8 cellular contexts compared by ENCODE assay signal in genomic region chr7:66204822-66205735, GRCh38. TPM values are rescaled to one million over a fixed set of nuclear protein-coding genes. Genes with fewer than 3 reads are reported as not detected.
DNase-seq lines count a peak whose midpoint lies in the region; ATAC-seq, FAIRE-seq and TF ChIP-seq lines count a peak whose summit lies in the region.

TPST1 (plus strand) TSS chr7:66205334; CDS start chr7:66240426, 35,092 bp downstream.

- TF ChIP-seq POLR2A in GM12891 (IDR thresholded peaks at IDR 0.05; ENCODE audit: low read depth, low read length) (peak; percentile 81), upper lobe of left lung (IDR thresholded peaks at IDR 0.05) (peak; percentile 26 to 96 (median 76))

- H3K9me3 ChIP-seq in upper lobe of left lung = no peaks in the 10 kb centered on the region

- no peaks in the 10 kb centered on the region for H3K36me3 ChIP-seq in upper lobe of left lung

- peak within 1 kb of the TSS; percentile 89 to 93 (median 89) for H3K4me3 Mint-ChIP-seq in T-cell

- H3K4me1 Mint-ChIP-seq in T-cell = peaks cover 38 to 40% (median 39%) of the 10 kb centered on the region in 3 donors

- TF ChIP-seq EP300 in upper lobe of left lung (IDR thresholded peaks at IDR 0.05) = no peak

- intact Hi-C loops in left cardiac atrium (cut with DNase I) (no loop called here), posterior vena cava (cut with DNase I) (no loop called here)

- peak; percentile 94 for ATAC-seq in HG02759 (IDR thresholded peaks at IDR 0.05; ENCODE audit: unreplicated experiment)
- ATAC-seq in T-cell (replicated peaks in 1 of 4) = peak; percentile 88 to 93 (median 90)
- peak; percentile 98 for ATAC-seq in left cardiac atrium
- peak; percentile 92 to 95 for ATAC-seq in upper lobe of left lung (ENCODE audit: low FRiP score in 2 of 2)

- no peaks in the 10 kb centered on the region for H3K9me3 Mint-ChIP-seq in T-cell

- H3K4me1 ChIP-seq in upper lobe of left lung = peaks cover 17 to 38% (median 18%) of the 10 kb centered on the region in 4 donors

- peak within 1 kb of the TSS; percentile 60 to 68 for H3K27ac Mint-ChIP-seq in T-cell

- POLR2A ChIA-PET in T-cell (lab: Charles Lee) = no interaction called here

- CTCF ChIA-PET in T-cell (lab: Charles Lee) = interaction anchor here in 1 of 2 donors (0.5 kb wide), 1 partner anchor 363 kb away, joined by 3 read pairs; no protein-coding TSS in a partner anchor

- WGBS in upper lobe of left lung, 2 donors = 0% methylated on average over 28 to 41 of the region's 89 CpGs

- peak within 1 kb of the TSS; percentile 68 to 97 (median 86) for H3K27ac ChIP-seq in upper lobe of left lung

- FAIRE-seq in GM12891 (lab: Jason Lieb, UNC) = peak; percentile 89

- DNase-seq in GM12891 (ENCODE audit: insufficient read length, low spot score) (peak; percentile 95), NCI-H1417 (lab: John Stamatoyannopoulos, UW) (peak; percentile 96 to 99 (median 97)), T-cell (peak; percentile 34 to 80 (median 67)), amniotic stem cell (lab: John Stamatoyannopoulos, UW) (peak; percentile 70), left cardiac atrium (peak; percentile 87), posterior vena cava (ENCODE audit: low spot score) (peak; percentile 95), upper lobe of left lung (peak; percentile 90 to 94)

- H3K27me3 ChIP-seq in upper lobe of left lung = no peaks in the 10 kb centered on the region

- H3K4me3 ChIP-seq in upper lobe of left lung = peak within 1 kb of the TSS; percentile 87 to 96 (median 92)

- H3K36me3 Mint-ChIP-seq in T-cell = no peaks in the 10 kb centered on the region

- H3K27me3 Mint-ChIP-seq in T-cell = peaks cover 0 to 22% of the 10 kb centered on the region in 2 donors

- peak; percentile 37 to 94 (median 86) for TF ChIP-seq CTCF in upper lobe of left lung (IDR thresholded peaks at IDR 0.05)

TF ChIP-seq in GM12891, 5 proteins besides CTCF, POLR2A, EP300 and RAD21:
- peak; percentile 73 for TF ChIP-seq TAF1 (IDR thresholded peaks at IDR 0.05; ENCODE audit: low read depth, low read length)
- TF ChIP-seq POLR2AphosphoS5 (IDR thresholded peaks at IDR 0.05; ENCODE audit: low read depth, low read length) = peak; percentile 84
- no peak for TF ChIP-seq SPI1 (IDR thresholded peaks at IDR 0.05; ENCODE audit: low read depth, low read length)
- peak; percentile 69; the same call in 1 of the 2 replicates for TF ChIP-seq POU2F2 (IDR thresholded peaks at IDR 0.05; ENCODE audit: low read depth, low read length)
- TF ChIP-seq PAX5 (IDR thresholded peaks at IDR 0.05; ENCODE audit: insufficient read depth, low read length, severe bottlenecking) = peak; percentile 97

RNA-seq across cellular contexts. Expression of gene TPST1, which starts in this region (rescaled TPM):
- 3.5 TPM for polyA plus RNA-seq in GM12891 (2012; ENCODE audit: low read depth, missing spikeins)
- total RNA-seq in T-cell = 1 to 10 TPM; 2.1 to 6.3 (median 2.6) TPM
- 10 to 100 TPM in 1 of 2 donors, 1 to 10 TPM in 1; 9.2 to 12.3 TPM for total RNA-seq in left cardiac atrium
- 10 to 100 TPM; 21.4 to 32.5 TPM for total RNA-seq in posterior vena cava
- 10 to 100 TPM; 17.1 to 69.1 (median 19.0) TPM for total RNA-seq in upper lobe of left lung

Comparison
In these comparisons a context has a peak if more than half of its experiments do, and no peak if none do; other contexts are left out.
1. Peak in every context shown above with its lines: DNase-seq, ATAC-seq, H3K4me3 ChIP-seq and H3K27ac ChIP-seq.